ENCODE assay signal across 8 cellular contexts in the genomic region with DNA sequence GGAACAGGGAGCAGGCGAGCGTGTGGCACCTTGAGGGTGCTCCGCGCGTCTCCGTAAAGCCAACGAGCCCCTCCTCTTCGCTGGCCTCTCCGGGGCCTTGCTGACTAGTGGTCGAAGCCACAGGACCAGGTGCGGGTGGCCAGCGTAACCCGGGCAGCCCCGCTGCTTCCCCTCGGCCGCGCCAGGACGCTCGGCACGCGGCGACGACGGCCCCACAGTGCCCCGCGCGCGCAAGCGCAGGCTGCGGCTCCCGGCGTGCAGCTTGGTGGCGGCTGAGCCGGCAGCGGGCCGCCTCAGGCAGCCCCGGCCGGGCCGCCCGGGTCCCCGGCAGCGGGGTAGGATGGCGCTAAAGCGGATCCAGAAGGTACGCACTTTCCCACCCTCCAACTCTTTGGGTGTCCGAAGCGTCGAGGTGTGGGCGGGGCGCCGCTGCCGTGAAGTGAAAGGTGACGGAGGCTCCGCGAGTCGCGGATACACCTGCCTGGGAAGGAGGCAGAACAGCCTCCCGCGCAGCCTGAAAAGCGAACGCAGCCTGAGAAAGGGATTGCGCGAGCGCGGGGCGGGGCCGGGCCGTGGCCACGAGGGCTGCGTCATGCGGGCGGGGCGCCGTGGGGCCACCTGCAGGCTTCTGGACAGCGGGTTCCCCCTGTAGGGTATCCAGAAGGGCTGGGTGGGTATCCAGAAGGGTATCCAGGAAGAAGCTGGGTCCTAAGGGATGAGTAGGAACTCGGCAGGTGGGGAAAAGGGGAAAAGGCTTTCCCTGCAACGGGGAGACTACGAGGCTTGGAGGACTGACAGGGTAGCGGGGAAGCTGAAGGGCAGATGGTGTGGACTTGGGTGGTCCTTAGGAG. TPM values are rescaled to one million over a fixed set of nuclear protein-coding genes. Genes with fewer than 3 reads are reported as not detected.
DNase-seq lines count a peak whose midpoint lies in the region; TF ChIP-seq lines count a peak whose summit lies in the region.

UBE2D4 (plus strand) TSS at position 244 of the 851 bp plus-strand sequence; CDS start at position 341, 97 bp downstream.

- no peak for TF ChIP-seq CTCF in nephron (IDR thresholded peaks at IDR 0.05; ENCODE audit: unreplicated experiment in 3 of 3)

- H4K20me1 ChIP-seq in GM23248 (ENCODE audit: insufficient read depth) (no peaks in the 10 kb centered on the region), Karpas-422 (ENCODE audit: insufficient read depth, low read depth, low read length) (no peaks in the 10 kb centered on the region)

- H3K36me3 ChIP-seq in GM23248 (ENCODE audit: low read depth): no peaks in the 10 kb centered on the region
- H3K36me3 ChIP-seq in Karpas-422 (ENCODE audit: insufficient read depth, low read length): peaks cover 6% of the 10 kb centered on the region

- intact Hi-C loops in activated T-helper 2 cell treated with anti-CD3 and anti-CD28 coated beads, Interferon-gamma antibody, Interleukin-2, Interleukin-4, amounts not matched to agents 10 μg/mL and 5 μg/mL and 100 μg/mL, durations not matched to agents 14 hours and 24 hours and 36 hours (cut with micrococcal nuclease): loop anchor here (1.0 to 5.0 kb wide), 2 partner anchors 20 to 54 kb away; partner anchors contain the start of gene URGCP

- no peaks in the 10 kb centered on the region for H3K9me3 ChIP-seq in GM23248 (ENCODE audit: low read depth)
- H3K9me3 ChIP-seq in Karpas-422 (ENCODE audit: low read length): no peaks in the 10 kb centered on the region; the same call in 1 of the 2 replicates

- H3F3A ChIP-seq in GM23248 (ENCODE audit: insufficient read depth): 0 out of 2 replicates have a peak, but pooled peaks cover 5% of the 10 kb centered on the region

- peaks cover 24% of the 10 kb centered on the region for H3K4me1 Mint-ChIP-seq in activated T-helper 2 cell treated with anti-CD3 and anti-CD28 coated beads, Interferon-gamma antibody, Interleukin-2, Interleukin-4, amounts not matched to agents 10 μg/mL and 5 μg/mL and 100 μg/mL, durations not matched to agents 14 hours and 24 hours and 36 hours (ENCODE audit: low read depth)
- H3K4me1 Mint-ChIP-seq in nephron: peaks cover 14% of the 10 kb centered on the region
- H3K4me1 Mint-ChIP-seq in stimulated activated naive CD8-positive, alpha-beta T cell treated with anti-CD3 and anti-CD28 coated beads, Interleukin-15, Interleukin-2, amounts not matched to agents 100 ng/mL and 50 ng/mL, for 24 hours (ENCODE audit: low read depth): peaks cover 34% of the 10 kb centered on the region

- H3K36me3 Mint-ChIP-seq in activated T-helper 2 cell treated with anti-CD3 and anti-CD28 coated beads, Interferon-gamma antibody, Interleukin-2, Interleukin-4, amounts not matched to agents 10 μg/mL and 5 μg/mL and 100 μg/mL, durations not matched to agents 14 hours and 24 hours and 36 hours (ENCODE audit: low read depth): peaks cover 7% of the 10 kb centered on the region
- no peaks in the 10 kb centered on the region for H3K36me3 Mint-ChIP-seq in nephron (ENCODE audit: low read depth)
- peaks cover 18% of the 10 kb centered on the region for H3K36me3 Mint-ChIP-seq in stimulated activated naive CD8-positive, alpha-beta T cell treated with anti-CD3 and anti-CD28 coated beads, Interleukin-15, Interleukin-2, amounts not matched to agents 100 ng/mL and 50 ng/mL, for 24 hours (ENCODE audit: low read depth)

- H3K9me3 Mint-ChIP-seq in activated T-helper 2 cell treated with anti-CD3 and anti-CD28 coated beads, Interferon-gamma antibody, Interleukin-2, Interleukin-4, amounts not matched to agents 10 μg/mL and 5 μg/mL and 100 μg/mL, durations not matched to agents 14 hours and 24 hours and 36 hours: no peaks in the 10 kb centered on the region
- H3K9me3 Mint-ChIP-seq in nephron: no peaks in the 10 kb centered on the region
- no peaks in the 10 kb centered on the region for H3K9me3 Mint-ChIP-seq in stimulated activated naive CD8-positive, alpha-beta T cell treated with anti-CD3 and anti-CD28 coated beads, Interleukin-15, Interleukin-2, amounts not matched to agents 100 ng/mL and 50 ng/mL, for 24 hours

- peak; percentile 99 for TF ChIP-seq POLR2A in Raji (IDR thresholded peaks at IDR 0.05; ENCODE audit: insufficient read depth, low read depth, low read length)

- peaks cover 7% of the 10 kb centered on the region; the same call in 1 of the 2 replicates for H3K4me1 ChIP-seq in GM23248 (ENCODE audit: insufficient read depth)
- peaks cover 21% of the 10 kb centered on the region for H3K4me1 ChIP-seq in Karpas-422 (ENCODE audit: low read length)

- WGBS in GM23248 (ENCODE audit: low coverage in 1 of 2, low lambda C conversion rate in 2 of 2, missing lambda C conversion rate in 2 of 2), 2 experiments: 1% methylated on average over 69 to 72 of the region's 79 CpGs

- H3K4me2 ChIP-seq in GM23248 (ENCODE audit: unreplicated experiment): peak within 1 kb of the TSS; percentile 95
- H3K4me2 ChIP-seq in Karpas-422 (ENCODE audit: low read depth, low read length, poor library complexity, severe bottlenecking): peak within 1 kb of the TSS; percentile 90

- in situ Hi-C loops in GM23248 (cut with MboI): no loop called here

- DNase-seq in ELR (ENCODE audit: low read depth): peak; percentile 86
- DNase-seq in GM23248: peak; percentile 89
- DNase-seq in Karpas-422: peak; percentile 95
- peak; percentile 86 for DNase-seq in activated T-helper 2 cell treated with anti-CD3 and anti-CD28 coated beads, Interferon-gamma antibody, Interleukin-2, Interleukin-4, amounts not matched to agents 10 μg/mL and 5 μg/mL and 100 μg/mL, durations not matched to agents 14 hours and 24 hours and 36 hours (ENCODE audit: low spot score)
- peak; percentile 45 for DNase-seq in fibroblast of peridontal ligament (ENCODE audit: extremely low read depth)

- peak within 1 kb of the TSS; percentile 89 for H3K27ac ChIP-seq in GM23248
- H3K27ac ChIP-seq in Karpas-422 (ENCODE audit: low read length): peak within 1 kb of the TSS; percentile 81

- H3K4me3 Mint-ChIP-seq in activated T-helper 2 cell treated with anti-CD3 and anti-CD28 coated beads, Interferon-gamma antibody, Interleukin-2, Interleukin-4, amounts not matched to agents 10 μg/mL and 5 μg/mL and 100 μg/mL, durations not matched to agents 14 hours and 24 hours and 36 hours (ENCODE audit: low read depth): peak within 1 kb of the TSS; percentile 92
- peak within 1 kb of the TSS; percentile 82 to 93 (median 90) for H3K4me3 Mint-ChIP-seq in nephron
- peak within 1 kb of the TSS; percentile 94 for H3K4me3 Mint-ChIP-seq in stimulated activated naive CD8-positive, alpha-beta T cell treated with anti-CD3 and anti-CD28 coated beads, Interleukin-15, Interleukin-2, amounts not matched to agents 100 ng/mL and 50 ng/mL, for 24 hours

- H3K79me2 ChIP-seq in GM23248 (ENCODE audit: insufficient read depth): 0 out of 2 replicates have a peak, but pooled peaks cover 3% of the 10 kb centered on the region
- H3K79me2 ChIP-seq in Karpas-422 (ENCODE audit: low read length): peaks cover 54% of the 10 kb centered on the region

- no peaks in the 10 kb centered on the region for H3K9me2 ChIP-seq in GM23248 (ENCODE audit: insufficient read depth)
- H3K9me2 ChIP-seq in Karpas-422 (replicated peaks; ENCODE audit: insufficient read depth, low read length): no peaks in the 10 kb centered on the region

- H3K27me3 ChIP-seq in GM23248 (replicated peaks; ENCODE audit: insufficient read depth): no peaks in the 10 kb centered on the region
- no peaks in the 10 kb centered on the region for H3K27me3 ChIP-seq in Karpas-422 (ENCODE audit: low read length)

- no peaks in the 10 kb centered on the region for H3K27me3 Mint-ChIP-seq in activated T-helper 2 cell treated with anti-CD3 and anti-CD28 coated beads, Interferon-gamma antibody, Interleukin-2, Interleukin-4, amounts not matched to agents 10 μg/mL and 5 μg/mL and 100 μg/mL, durations not matched to agents 14 hours and 24 hours and 36 hours (ENCODE audit: low read depth)
- H3K27me3 Mint-ChIP-seq in nephron (ENCODE audit: low read depth): no peaks in the 10 kb centered on the region
- no peaks in the 10 kb centered on the region for H3K27me3 Mint-ChIP-seq in stimulated activated naive CD8-positive, alpha-beta T cell treated with anti-CD3 and anti-CD28 coated beads, Interleukin-15, Interleukin-2, amounts not matched to agents 100 ng/mL and 50 ng/mL, for 24 hours

- peak within 1 kb of the TSS; percentile 88 for H3K9ac ChIP-seq in GM23248
- peak within 1 kb of the TSS; percentile 94 for H3K9ac ChIP-seq in Karpas-422 (ENCODE audit: low read length)

- H2AFZ ChIP-seq in GM23248: peak within 1 kb of the TSS; percentile 99
- H2AFZ ChIP-seq in Karpas-422 (ENCODE audit: low read length): peak within 1 kb of the TSS; percentile 86; the same call in 1 of the 2 replicates

- H3K4me3 ChIP-seq in GM23248: peak within 1 kb of the TSS; percentile 86
- H3K4me3 ChIP-seq in Karpas-422 (ENCODE audit: low read length): peak within 1 kb of the TSS; percentile 76

- H3K27ac Mint-ChIP-seq in activated T-helper 2 cell treated with anti-CD3 and anti-CD28 coated beads, Interferon-gamma antibody, Interleukin-2, Interleukin-4, amounts not matched to agents 10 μg/mL and 5 μg/mL and 100 μg/mL, durations not matched to agents 14 hours and 24 hours and 36 hours: peak within 1 kb of the TSS; percentile 91
- peak within 1 kb of the TSS; percentile 77 to 91 (median 91) for H3K27ac Mint-ChIP-seq in nephron
- H3K27ac Mint-ChIP-seq in stimulated activated naive CD8-positive, alpha-beta T cell treated with anti-CD3 and anti-CD28 coated beads, Interleukin-15, Interleukin-2, amounts not matched to agents 100 ng/mL and 50 ng/mL, for 24 hours: peak within 1 kb of the TSS; percentile 95

RNA-seq across cellular contexts. Expression of gene UBE2D4, which starts in this region (rescaled TPM):
- 21.7 and 33.0 TPM in 2 replicates for total RNA-seq in GM23248 (2014; rRNA removed; shearing (Covaris generic))
- polyA plus RNA-seq in GM23248 (2016; fragmentation: Nextera tagmentation; extraction: Ambion mirVana): 20.5 and 22.0 TPM in 2 replicates
- total RNA-seq in Karpas-422 (2014; rRNA removed; shearing (Covaris generic); ENCODE audit: low replicate concordance): 19.0 and 29.3 TPM in 2 replicates
- total RNA-seq in activated T-helper 2 cell treated with anti-CD3 and anti-CD28 coated beads, Interferon-gamma antibody, Interleukin-2, Interleukin-4, amounts not matched to agents 10 μg/mL and 5 μg/mL and 100 μg/mL, durations not matched to agents 14 hours and 24 hours and 36 hours: 10.5 and 12.6 TPM in 2 replicates

Comparison
In these comparisons a context has a peak if more than half of its experiments do, and no peak if none do; other contexts are left out.
1. Peak in every context shown above with its lines: DNase-seq, H3K4me3 ChIP-seq and H3K27ac ChIP-seq.
2. DNase-seq: peak in every context shown above with its lines; median percentile 95 in Karpas-422; 89 in GM23248; 86 in ELR; 86 in activated T-helper 2 cell treated with anti-CD3 and anti-CD28 coated beads, Interferon-gamma antibody, Interleukin-2, Interleukin-4, amounts not matched to agents 10 μg/mL and 5 μg/mL and 100 μg/mL, durations not matched to agents 14 hours and 24 hours and 36 hours; 45 in fibroblast of peridontal ligament.